Comparison of ENCODE assay signal across 13 cellular contexts in genomic region chr2:128457716-128458115, GRCh38.
"Had no signal": no experiment of that assay in that cellular context is flagged by ENCODE, and none has a peak within 500 bp of the region (broad histone marks: within the 10 kb centered on the region; RNA-seq: fewer than 3 reads in every experiment).

No MANE protein-coding gene starts in this region.

- H3K27ac Mint-ChIP-seq: activated B cell treated with CpG ODN at 0.5 μM for 24 hours; activated naive CD4-positive, alpha-beta T cell treated with anti-CD3 and anti-CD28 coated beads, Interleukin-2, amount 50 U/mL, for 24 hours; activated T-helper 2 cell treated with anti-CD3 and anti-CD28 coated beads, Interferon-gamma antibody, Interleukin-2, Interleukin-4, amounts not matched to agents 10 μg/mL and 5 μg/mL and 100 μg/mL, durations not matched to agents 14 hours and 24 hours and 36 hours; nephron progenitor cell; stimulated activated effector memory CD8-positive, alpha-beta T cell treated with anti-CD3 and anti-CD28 coated beads, Interleukin-12 subunit alpha, Interleukin-12 subunit beta, amount 100 ng/mL, for 72 hours; T-helper 2 cell treated with Interferon-gamma antibody and Interleukin-4, amounts not matched to agents 5 μg/mL and 100 μg/mL, for 36 hours had no signal

- H3K9me3 Mint-ChIP-seq: activated naive CD4-positive, alpha-beta T cell treated with anti-CD3 and anti-CD28 coated beads, Interleukin-2, amount 50 U/mL, for 24 hours; stimulated activated effector memory CD8-positive, alpha-beta T cell treated with anti-CD3 and anti-CD28 coated beads, Interleukin-12 subunit alpha, Interleukin-12 subunit beta, amount 100 ng/mL, for 72 hours had no signal

- DNase-seq: activated B cell treated with CpG ODN at 0.5 μM for 24 hours; activated CD4-positive, alpha-beta T cell treated with anti-CD3 and anti-CD28 coated beads for 48 hours; caudate nucleus; colonic mucosa; effector CD4-positive, alpha-beta T cell; esophagus squamous epithelium; left ventricle myocardium superior; nephron progenitor cell; thyroid gland had no signal

- H3K36me3 Mint-ChIP-seq: activated naive CD4-positive, alpha-beta T cell treated with anti-CD3 and anti-CD28 coated beads, Interleukin-2, amount 50 U/mL, for 24 hours; stimulated activated effector memory CD8-positive, alpha-beta T cell treated with anti-CD3 and anti-CD28 coated beads, Interleukin-12 subunit alpha, Interleukin-12 subunit beta, amount 100 ng/mL, for 72 hours had no signal

- H3K4me3 Mint-ChIP-seq: activated B cell treated with CpG ODN at 0.5 μM for 24 hours; activated naive CD4-positive, alpha-beta T cell treated with anti-CD3 and anti-CD28 coated beads, Interleukin-2, amount 50 U/mL, for 24 hours; nephron progenitor cell; stimulated activated effector memory CD8-positive, alpha-beta T cell treated with anti-CD3 and anti-CD28 coated beads, Interleukin-12 subunit alpha, Interleukin-12 subunit beta, amount 100 ng/mL, for 72 hours; T-helper 2 cell treated with Interferon-gamma antibody and Interleukin-4, amounts not matched to agents 5 μg/mL and 100 μg/mL, for 36 hours had no signal

- H3K4me1 Mint-ChIP-seq: activated B cell treated with CpG ODN at 0.5 μM for 24 hours; activated naive CD4-positive, alpha-beta T cell treated with anti-CD3 and anti-CD28 coated beads, Interleukin-2, amount 50 U/mL, for 24 hours; stimulated activated effector memory CD8-positive, alpha-beta T cell treated with anti-CD3 and anti-CD28 coated beads, Interleukin-12 subunit alpha, Interleukin-12 subunit beta, amount 100 ng/mL, for 72 hours had no signal
